In the genomic region with DNA sequence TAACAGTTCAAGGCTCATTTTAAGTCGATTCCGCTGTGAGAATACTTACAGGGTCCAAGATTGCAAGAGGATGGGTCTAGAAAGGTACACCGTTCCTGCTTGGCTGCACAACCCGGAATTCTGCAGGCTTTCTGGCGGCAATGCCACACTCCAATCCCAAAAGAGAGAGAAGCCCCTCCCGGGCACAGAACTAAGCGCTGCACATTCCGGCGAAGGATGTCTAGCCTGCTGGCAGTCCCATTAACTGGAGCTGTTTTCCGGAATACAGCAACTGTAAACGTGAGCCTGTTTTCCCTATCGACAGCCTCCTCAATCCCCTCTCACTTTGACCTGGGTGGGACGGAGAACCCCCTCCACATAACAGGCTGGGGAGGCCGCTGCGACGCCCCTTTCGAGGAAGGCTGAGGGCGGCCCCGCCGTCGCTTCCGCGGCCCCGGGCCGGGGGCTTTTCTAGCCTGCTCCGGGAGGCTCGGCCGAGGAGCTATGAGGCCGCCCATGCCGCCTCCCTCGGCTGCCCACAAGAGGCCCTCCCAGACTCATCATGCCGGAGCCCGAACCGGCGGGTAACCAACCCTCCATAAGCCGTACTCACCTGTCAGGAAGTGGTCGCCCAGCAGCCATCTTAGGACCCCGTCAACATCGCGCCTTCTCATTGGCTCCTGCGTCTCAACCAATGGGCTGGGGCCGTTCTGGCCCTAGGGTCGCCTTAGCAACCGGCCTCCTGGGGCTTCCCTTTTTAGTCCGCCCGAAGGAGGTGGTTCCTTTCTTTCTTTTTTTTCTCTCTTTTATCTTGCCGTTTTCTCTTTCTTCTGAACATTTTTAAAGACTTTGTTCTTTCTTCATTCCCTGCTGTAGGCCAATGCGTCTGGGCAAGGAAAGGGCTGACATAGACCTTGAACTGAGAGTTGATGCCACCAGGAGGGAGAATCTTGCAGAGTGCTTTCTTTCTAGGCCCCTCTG, we compare ENCODE assay signal across 1 cellular context.
A peak's percentile ranks its signal among the peaks of the same experiment; 100 is the strongest.
TF ChIP-seq lines count a peak whose summit lies in the region.

TSS of gene FAM204A (minus strand) at position 647 of the 960 bp plus-strand sequence. CDS start 5,909 bp downstream, outside the sequence.

TF ChIP-seq in K562, 482 proteins besides CTCF, POLR2A, EP300 and RAD21 (continued from another document and continues in another):
- TF ChIP-seq, protein P1, sequence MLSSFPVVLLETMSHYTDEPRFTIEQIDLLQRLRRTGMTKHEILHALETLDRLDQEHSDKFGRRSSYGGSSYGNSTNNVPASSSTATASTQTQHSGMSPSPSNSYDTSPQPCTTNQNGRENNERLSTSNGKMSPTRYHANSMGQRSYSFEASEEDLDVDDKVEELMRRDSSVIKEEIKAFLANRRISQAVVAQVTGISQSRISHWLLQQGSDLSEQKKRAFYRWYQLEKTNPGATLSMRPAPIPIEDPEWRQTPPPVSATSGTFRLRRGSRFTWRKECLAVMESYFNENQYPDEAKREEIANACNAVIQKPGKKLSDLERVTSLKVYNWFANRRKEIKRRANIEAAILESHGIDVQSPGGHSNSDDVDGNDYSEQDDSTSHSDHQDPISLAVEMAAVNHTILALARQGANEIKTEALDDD (IDR thresholded peaks at IDR 0.05): no peak
- TF ChIP-seq KLF1 (tag; IDR thresholded peaks at IDR 0.05) (no peak), RHOXF2B (CRISPR knock-in tag; conservative IDR thresholded peaks at IDR 0.05) (no peak), STAT5B (CRISPR knock-in tag; IDR thresholded peaks at IDR 0.05) (no peak), DIDO1 (tag; IDR thresholded peaks at IDR 0.05; ENCODE audit: low read depth) (peak; percentile 64), ZNF407 (IDR thresholded peaks at IDR 0.05; ENCODE audit: low read depth) (no peak), CLOCK (CRISPR knock-in tag; IDR thresholded peaks at IDR 0.05; ENCODE audit: borderline replicate concordance) (no peak), NCOA1 (IDR thresholded peaks at IDR 0.05; ENCODE audit: low read depth) (no peak), ZNF133 (CRISPR knock-in tag; IDR thresholded peaks at IDR 0.05) (no peak), ATF7 (IDR thresholded peaks at IDR 0.05) (no peak; the same call in 1 of the 2 replicates), MYNN (IDR thresholded peaks at IDR 0.05) (no peak), MYNN (CRISPR knock-in tag; IDR thresholded peaks at IDR 0.05) (no peak), NFRKB (IDR thresholded peaks at IDR 0.05; ENCODE audit: low read depth) (no peak), PHF20 (IDR thresholded peaks at IDR 0.05; ENCODE audit: partially characterized antibody) (peak; percentile 96), KAT8 (IDR thresholded peaks at IDR 0.05; ENCODE audit: low read depth) (no peak), SNIP1 (IDR thresholded peaks at IDR 0.05; ENCODE audit: low read depth) (no peak), ZNF253 (CRISPR knock-in tag; conservative IDR thresholded peaks at IDR 0.05) (no peak), ZNF696 (CRISPR knock-in tag; conservative IDR thresholded peaks at IDR 0.05) (no peak), ZNF212 (CRISPR knock-in tag; IDR thresholded peaks at IDR 0.05) (no peak), CREB1 (IDR thresholded peaks at IDR 0.05) (no peak), CREB1 (CRISPR knock-in tag; IDR thresholded peaks at IDR 0.05) (no peak), PBX2 (CRISPR knock-in tag; IDR thresholded peaks at IDR 0.05; ENCODE audit: low read depth) (no peak), PBX2 (tag; conservative IDR thresholded peaks at IDR 0.05; ENCODE audit: low read depth) (no peak), HDAC3 (IDR thresholded peaks at IDR 0.05; ENCODE audit: borderline replicate concordance, partially characterized antibody) (no peak), PHB (CRISPR knock-in tag; IDR thresholded peaks at IDR 0.05) (no peak), SRSF7 (optimal IDR thresholded peaks at IDR 0.05; ENCODE audit: low read depth, low read length) (no peak), POU5F1 (IDR thresholded peaks at IDR 0.05; ENCODE audit: borderline replicate concordance, low read depth, low read length, partially characterized antibody) (no peak), TAL1 (IDR thresholded peaks at IDR 0.05) (no peak), PTRF (tag; IDR thresholded peaks at IDR 0.05) (no peak), BMI1 (IDR thresholded peaks at IDR 0.05; ENCODE audit: low read length) (peak; percentile 94), ZBTB43 (CRISPR knock-in tag; IDR thresholded peaks at IDR 0.05) (no peak), ZZZ3 (IDR thresholded peaks at IDR 0.05) (no peak), MEF2D (tag; conservative IDR thresholded peaks at IDR 0.05; ENCODE audit: low read depth) (no peak), ZBTB9 (CRISPR knock-in tag; IDR thresholded peaks at IDR 0.05) (no peak), FOXK2 (conservative IDR thresholded peaks at IDR 0.05 in 1 of 2, IDR thresholded peaks at IDR 0.05 in 1 of 2; ENCODE audit: low read depth in 2 of 2) (0 out of 4 replicates have a peak, but pooled peaks of 1 of the 2 experiments have one; percentile 15), XRCC5 (IDR thresholded peaks at IDR 0.05; ENCODE audit: low read depth, low read length) (no peak)
- TF ChIP-seq, protein P2, sequence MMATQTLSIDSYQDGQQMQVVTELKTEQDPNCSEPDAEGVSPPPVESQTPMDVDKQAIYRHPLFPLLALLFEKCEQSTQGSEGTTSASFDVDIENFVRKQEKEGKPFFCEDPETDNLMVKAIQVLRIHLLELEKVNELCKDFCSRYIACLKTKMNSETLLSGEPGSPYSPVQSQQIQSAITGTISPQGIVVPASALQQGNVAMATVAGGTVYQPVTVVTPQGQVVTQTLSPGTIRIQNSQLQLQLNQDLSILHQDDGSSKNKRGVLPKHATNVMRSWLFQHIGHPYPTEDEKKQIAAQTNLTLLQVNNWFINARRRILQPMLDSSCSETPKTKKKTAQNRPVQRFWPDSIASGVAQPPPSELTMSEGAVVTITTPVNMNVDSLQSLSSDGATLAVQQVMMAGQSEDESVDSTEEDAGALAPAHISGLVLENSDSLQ (IDR thresholded peaks at IDR 0.05): 0 out of 2 replicates have a peak, but pooled peaks have one; percentile 19
